8 cellular contexts compared by ENCODE assay signal in genomic region chr1:112675728-112676381, GRCh38. TPM values are rescaled to one million over a fixed set of nuclear protein-coding genes. Genes with fewer than 3 reads are reported as not detected.
A peak's percentile ranks its signal among the peaks of the same experiment; 100 is the strongest.
DNase-seq lines count a peak whose midpoint lies in the region; ATAC-seq and TF ChIP-seq lines count a peak whose summit lies in the region.

No MANE protein-coding gene starts in this region.

- H3K9me3 ChIP-seq in lower lobe of right lung: no peaks in the 10 kb centered on the region
- H3K9me3 ChIP-seq in thyroid gland: no peaks in the 10 kb centered on the region

- no peak for DNase-seq in activated CD8-positive, alpha-beta memory T cell treated with anti-CD3 and anti-CD28 coated beads, Interleukin-2, amount 10 ng/mL, durations not matched to agents 7 days and 5 days
- no peak for DNase-seq in activated CD8-positive, alpha-beta memory T cell treated with anti-CD3 and anti-CD28 coated beads, Interleukin-2, amount 50 U/mL, for 48 hours
- no peak for DNase-seq in astrocyte of the cerebellum (ENCODE audit: low read depth)
- DNase-seq in lower lobe of right lung: no peak
- DNase-seq in thyroid gland: no peak
- no peak for DNase-seq in NCI-H1105 (lab: John Stamatoyannopoulos, UW)
- no peak for DNase-seq in NCI-H526 (lab: John Stamatoyannopoulos, UW)

- peaks cover 31% of the 10 kb centered on the region for H3K4me1 ChIP-seq in lower lobe of right lung
- H3K4me1 ChIP-seq in thyroid gland: peaks cover 4 to 15% of the 10 kb centered on the region in 2 donors

- H3K27me3 Mint-ChIP-seq in activated CD8-positive, alpha-beta memory T cell treated with anti-CD3 and anti-CD28 coated beads, Interleukin-2, amount 10 ng/mL, durations not matched to agents 7 days and 5 days: no peaks in the 10 kb centered on the region

- H3K36me3 ChIP-seq in lower lobe of right lung (peaks cover 14% of the 10 kb centered on the region), thyroid gland (peaks cover 0 to 3% of the 10 kb centered on the region in 2 donors)

- in situ Hi-C loops in astrocyte of the cerebellum (cut with HindIII; ENCODE audit: low sequenced_read_pairs): no loop called here

- TF ChIP-seq POLR2A in thyroid gland (IDR thresholded peaks at IDR 0.05): no peak

- CTCF ChIA-PET in activated CD8-positive, alpha-beta memory T cell treated with anti-CD3 and anti-CD28 coated beads, Interleukin-2, amount 10 ng/mL, durations not matched to agents 7 days and 5 days (lab: Charles Lee): interaction anchor here (0.8 to 3.4 kb wide), 7 partner anchors 11 to 54 kb away, joined by 3 to 25 read pairs (median 7); partner anchors contain the start of genes PPM1J and RHOC

- H3K4me1 Mint-ChIP-seq in activated CD8-positive, alpha-beta memory T cell treated with anti-CD3 and anti-CD28 coated beads, Interleukin-2, amount 10 ng/mL, durations not matched to agents 7 days and 5 days: peaks cover 52% of the 10 kb centered on the region

- peak overlapping the region; percentile 89 for H3K27ac ChIP-seq in lower lobe of right lung
- peak overlapping the region; percentile 79 to 92 (median 89) for H3K27ac ChIP-seq in thyroid gland

- peak overlapping the region; percentile 74 for H3K4me3 Mint-ChIP-seq in activated CD8-positive, alpha-beta memory T cell treated with anti-CD3 and anti-CD28 coated beads, Interleukin-2, amount 10 ng/mL, durations not matched to agents 7 days and 5 days

- no peak for ATAC-seq in activated CD8-positive, alpha-beta memory T cell treated with anti-CD3 and anti-CD28 coated beads, Interleukin-2, amount 10 ng/mL, durations not matched to agents 7 days and 5 days
- ATAC-seq in lower lobe of right lung (no peak), GM21360 (IDR thresholded peaks at IDR 0.05; ENCODE audit: unreplicated experiment) (no peak)

- peaks cover 45% of the 10 kb centered on the region for H3K36me3 Mint-ChIP-seq in activated CD8-positive, alpha-beta memory T cell treated with anti-CD3 and anti-CD28 coated beads, Interleukin-2, amount 10 ng/mL, durations not matched to agents 7 days and 5 days

- TF ChIP-seq CTCF in astrocyte of the cerebellum (IDR thresholded peaks at IDR 0.05; ENCODE audit: low read depth, low read length, missing control alignments) (no peak), lower lobe of right lung (IDR thresholded peaks at IDR 0.05) (no peak), thyroid gland (IDR thresholded peaks at IDR 0.05) (no peak)

- no peaks in the 10 kb centered on the region for H3K27me3 ChIP-seq in lower lobe of right lung (ENCODE audit: low read depth)
- H3K27me3 ChIP-seq in thyroid gland: no peaks in the 10 kb centered on the region

- H3K4me3 ChIP-seq in astrocyte of the cerebellum (ENCODE audit: low read depth, low read length) (peak overlapping the region; percentile 78), lower lobe of right lung (peak overlapping the region; percentile 92), thyroid gland (replicated peaks in 1 of 3) (peak overlapping the region; percentile 70 to 81 (median 80))

- H3K9me3 Mint-ChIP-seq in activated CD8-positive, alpha-beta memory T cell treated with anti-CD3 and anti-CD28 coated beads, Interleukin-2, amount 10 ng/mL, durations not matched to agents 7 days and 5 days (ENCODE audit: low read depth): peaks cover 2% of the 10 kb centered on the region

- H3K27ac Mint-ChIP-seq in activated CD8-positive, alpha-beta memory T cell treated with anti-CD3 and anti-CD28 coated beads, Interleukin-2, amount 10 ng/mL, durations not matched to agents 7 days and 5 days: peak overlapping the region; percentile 75

- intact Hi-C loops in lower lobe of right lung (cut with DNase I): no loop called here
- intact Hi-C loops in thyroid gland (cut with DNase I): no loop called here

- 52 to 60% methylated on average over 7 of the region's 7 CpGs for WGBS in thyroid gland, 2 donors

RNA-seq across cellular contexts. Expression of gene MOV10, which starts 1.4 kb away (rescaled TPM):
- total RNA-seq in activated CD8-positive, alpha-beta memory T cell treated with anti-CD3 and anti-CD28 coated beads, Interleukin-2, amount 10 ng/mL, durations not matched to agents 7 days and 5 days: 100 to 1,000 TPM; 112 to 171 TPM
- total RNA-seq in lower lobe of right lung (72.3 TPM), thyroid gland (10 to 100 TPM; 20.2 to 27.7 (median 27.5) TPM)

RNA-seq across cellular contexts. Expression of gene RHOC, which starts 31.1 kb away (rescaled TPM):
- total RNA-seq in activated CD8-positive, alpha-beta memory T cell treated with anti-CD3 and anti-CD28 coated beads, Interleukin-2, amount 10 ng/mL, durations not matched to agents 7 days and 5 days: 100 to 1,000 TPM; 105 to 130 TPM
- total RNA-seq in lower lobe of right lung: 126 TPM
- 100 to 1,000 TPM; 125 to 188 (median 175) TPM for total RNA-seq in thyroid gland

RNA-seq across cellular contexts. Expression of gene PPM1J, which starts 39.3 kb away (rescaled TPM):
- under 1 TPM in 1 of 2 experiments, not detected in 1; 0.26 TPM for total RNA-seq in activated CD8-positive, alpha-beta memory T cell treated with anti-CD3 and anti-CD28 coated beads, Interleukin-2, amount 10 ng/mL, durations not matched to agents 7 days and 5 days
- total RNA-seq in lower lobe of right lung (0.30 TPM), thyroid gland (1 to 10 TPM; 1.7 to 4.8 (median 3.0) TPM)

RNA-seq across cellular contexts. Expression of gene CAPZA1, which starts 56.2 kb away (rescaled TPM):
- 100 to 1,000 TPM; 293 to 301 TPM for total RNA-seq in activated CD8-positive, alpha-beta memory T cell treated with anti-CD3 and anti-CD28 coated beads, Interleukin-2, amount 10 ng/mL, durations not matched to agents 7 days and 5 days
- 143 TPM for total RNA-seq in lower lobe of right lung
- 100 to 1,000 TPM; 106 to 162 (median 130) TPM for total RNA-seq in thyroid gland

RNA-seq across cellular contexts. Expression of gene ST7L, which starts 56.9 kb away (rescaled TPM):
- 10 to 100 TPM; 13.2 to 18.9 TPM for total RNA-seq in activated CD8-positive, alpha-beta memory T cell treated with anti-CD3 and anti-CD28 coated beads, Interleukin-2, amount 10 ng/mL, durations not matched to agents 7 days and 5 days
- 18.8 TPM for total RNA-seq in lower lobe of right lung
- total RNA-seq in thyroid gland: 10 to 100 TPM; 27.3 to 46.4 (median 44.9) TPM
